ENCODE assay signal across 30 cellular contexts in genomic region chr6:162773996-162774395, GRCh38. TPM values are rescaled to one million over a fixed set of nuclear protein-coding genes. Genes with fewer than 3 reads are reported as not detected.
"Had no signal": no experiment of that assay in that cellular context is flagged by ENCODE, and none has a peak within 500 bp of the region (broad histone marks: within the 10 kb centered on the region; RNA-seq: fewer than 3 reads in every experiment).

No MANE protein-coding gene starts in this region.

- H3K4me1 ChIP-seq: foreskin keratinocyte, gastroesophageal sphincter, heart right ventricle, lower lobe of right lung, psoas muscle, sigmoid colon, testis, tibial artery had no signal

- ATAC-seq: esophagus mucosa; foreskin keratinocyte; gastroesophageal sphincter; heart right ventricle; left colon; left ventricle myocardium superior; lower lobe of right lung; naive thymus-derived CD8-positive, alpha-beta T cell; psoas muscle; right cardiac atrium; stimulated activated effector memory CD8-positive, alpha-beta T cell treated with anti-CD3 and anti-CD28 coated beads, Interleukin-12 subunit alpha, Interleukin-12 subunit beta, amount 100 ng/mL, for 72 hours; stimulated activated naive CD8-positive, alpha-beta T cell treated with anti-CD3 and anti-CD28 coated beads, Interleukin-15, Interleukin-2, amounts not matched to agents 100 U/mL and 50 U/mL, for 24 hours had no signal

- H3K4me3 ChIP-seq: gastroesophageal sphincter, heart right ventricle, lower lobe of right lung, ovary, psoas muscle, sigmoid colon, testis, tibial artery had no signal

- H3K27ac ChIP-seq: epithelial cell of prostate, foreskin keratinocyte, gastroesophageal sphincter, heart right ventricle, lower lobe of right lung, ovary, psoas muscle, sigmoid colon, testis, tibial artery had no signal

- H3K27me3 ChIP-seq: foreskin keratinocyte, gastroesophageal sphincter, heart right ventricle, ovary, sigmoid colon, testis, tibial artery had no signal

- H3K9me3 ChIP-seq: lower lobe of right lung, ovary, psoas muscle, sigmoid colon, testis, tibial artery had no signal

- H3K4me1 Mint-ChIP-seq: endodermal cell; immature natural killer cell; stimulated activated effector memory CD8-positive, alpha-beta T cell treated with anti-CD3 and anti-CD28 coated beads, Interleukin-12 subunit alpha, Interleukin-12 subunit beta, amount 100 ng/mL, for 72 hours had no signal

- H3K4me3 Mint-ChIP-seq: dendritic cell treated with granulocyte-macrophage colony-stimulating factor and Interleukin-4, amounts not matched to agents 40 ng/mL and 50 ng/mL, for 4 days; endodermal cell; immature natural killer cell; naive thymus-derived CD8-positive, alpha-beta T cell; stimulated activated effector memory CD8-positive, alpha-beta T cell treated with anti-CD3 and anti-CD28 coated beads, Interleukin-12 subunit alpha, Interleukin-12 subunit beta, amount 100 ng/mL, for 72 hours; type B pancreatic cell had no signal

- H3K27ac Mint-ChIP-seq: dendritic cell treated with granulocyte-macrophage colony-stimulating factor and Interleukin-4, amounts not matched to agents 40 ng/mL and 50 ng/mL, for 4 days; endodermal cell; immature natural killer cell; naive thymus-derived CD8-positive, alpha-beta T cell; stimulated activated effector memory CD8-positive, alpha-beta T cell treated with anti-CD3 and anti-CD28 coated beads, Interleukin-12 subunit alpha, Interleukin-12 subunit beta, amount 100 ng/mL, for 72 hours; type B pancreatic cell had no signal

- H3K36me3 Mint-ChIP-seq: immature natural killer cell; stimulated activated effector memory CD8-positive, alpha-beta T cell treated with anti-CD3 and anti-CD28 coated beads, Interleukin-12 subunit alpha, Interleukin-12 subunit beta, amount 100 ng/mL, for 72 hours; type B pancreatic cell had no signal

- H3K27me3 Mint-ChIP-seq: dendritic cell treated with granulocyte-macrophage colony-stimulating factor and Interleukin-4, amounts not matched to agents 40 ng/mL and 50 ng/mL, for 4 days; type B pancreatic cell had no signal

- H3K9me3 Mint-ChIP-seq: stimulated activated effector memory CD8-positive, alpha-beta T cell treated with anti-CD3 and anti-CD28 coated beads, Interleukin-12 subunit alpha, Interleukin-12 subunit beta, amount 100 ng/mL, for 72 hours had no signal

- DNase-seq: effector CD8-positive, alpha-beta T cell; endodermal cell; foreskin keratinocyte; heart right ventricle; hippocampal formation; immature natural killer cell; islet precursor cell; kidney glomerular epithelial cell; left colon; left ventricle myocardium superior; lower lobe of right lung; naive thymus-derived CD8-positive, alpha-beta T cell; occipital lobe; ovary; posterior cingulate gyrus; psoas muscle; right cardiac atrium; sigmoid colon; stimulated activated CD4-positive, alpha-beta T cell treated with anti-CD3 and anti-CD28 coated beads, Interleukin-2, amount 100 ng/mL, for 24 hours; stimulated activated CD4-positive, alpha-beta T cell treated with anti-CD3 and anti-CD28 coated beads, Interleukin-4, amount 100 ng/mL, for 24 hours; stimulated activated naive CD8-positive, alpha-beta T cell treated with anti-CD3 and anti-CD28 coated beads, Interleukin-15, Interleukin-2, amounts not matched to agents 100 U/mL and 50 U/mL, for 24 hours; substantia nigra; testis; tibial artery had no signal

- H3K36me3 ChIP-seq: gastroesophageal sphincter, heart right ventricle, lower lobe of right lung, ovary, sigmoid colon, tibial artery had no signal

RNA-seq across cellular contexts. Expression of gene PACRG, which starts 46.2 kb away (rescaled TPM):
- polyA plus RNA-seq: foreskin keratinocyte, immature natural killer cell had no signal
